Comparison of ENCODE assay signal across 1 cellular context in the genomic region with DNA sequence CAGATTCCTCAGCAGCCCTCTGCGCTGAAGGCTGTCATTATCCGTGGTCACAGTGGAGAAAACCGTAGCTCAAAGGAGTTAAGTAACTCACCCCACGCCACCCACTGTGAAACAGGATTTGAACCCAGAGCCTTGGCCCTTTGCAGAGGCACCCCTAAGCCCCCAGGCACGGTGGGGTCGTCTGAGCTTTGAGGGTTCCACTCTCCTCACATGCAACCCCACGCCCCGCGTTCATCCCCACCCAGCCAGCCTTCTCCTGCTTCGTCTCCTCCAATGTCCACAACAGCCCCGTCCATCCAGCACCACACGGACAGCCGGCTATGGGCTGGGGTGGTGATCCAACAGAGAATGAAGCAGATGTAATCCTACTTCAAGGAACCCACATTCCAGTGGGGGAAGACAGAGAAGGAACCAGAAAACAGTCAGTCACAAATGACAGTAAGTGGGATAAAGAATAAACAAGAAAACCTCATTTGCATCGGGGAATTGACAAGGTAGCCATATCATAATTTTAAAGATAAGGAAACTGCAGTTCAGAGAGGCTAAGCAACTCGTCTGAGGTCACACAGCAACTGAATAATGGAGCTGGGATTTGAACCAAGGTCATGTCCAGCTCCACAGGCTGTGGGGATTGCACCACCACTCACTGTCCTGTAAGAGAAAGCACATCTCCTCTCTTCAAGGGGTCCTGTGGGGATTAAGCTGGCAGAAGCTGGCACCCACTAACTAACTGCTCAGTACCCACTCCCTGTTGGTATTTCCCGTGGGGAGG.
TF ChIP-seq lines count a peak whose summit lies in the region.

No MANE protein-coding gene starts in this region.

TF ChIP-seq in SK-N-SH, 30 proteins besides CTCF, POLR2A, EP300 and RAD21 (continued from another document):
- TF ChIP-seq NRF1 (IDR thresholded peaks at IDR 0.05; ENCODE audit: low read depth, low read length) (no peak), FOXJ3 (CRISPR knock-in tag; IDR thresholded peaks at IDR 0.05) (no peak), SMC3 (IDR thresholded peaks at IDR 0.05; ENCODE audit: low read depth, low read length) (no peak), ELF1 (IDR thresholded peaks at IDR 0.05) (no peak), TEAD4 (IDR thresholded peaks at IDR 0.05; ENCODE audit: borderline replicate concordance, insufficient read depth) (no peak), NFIC (IDR thresholded peaks at IDR 0.05; ENCODE audit: borderline replicate concordance) (no peak)
